Comparison of ENCODE assay signal across 8 cellular contexts in the genomic region with DNA sequence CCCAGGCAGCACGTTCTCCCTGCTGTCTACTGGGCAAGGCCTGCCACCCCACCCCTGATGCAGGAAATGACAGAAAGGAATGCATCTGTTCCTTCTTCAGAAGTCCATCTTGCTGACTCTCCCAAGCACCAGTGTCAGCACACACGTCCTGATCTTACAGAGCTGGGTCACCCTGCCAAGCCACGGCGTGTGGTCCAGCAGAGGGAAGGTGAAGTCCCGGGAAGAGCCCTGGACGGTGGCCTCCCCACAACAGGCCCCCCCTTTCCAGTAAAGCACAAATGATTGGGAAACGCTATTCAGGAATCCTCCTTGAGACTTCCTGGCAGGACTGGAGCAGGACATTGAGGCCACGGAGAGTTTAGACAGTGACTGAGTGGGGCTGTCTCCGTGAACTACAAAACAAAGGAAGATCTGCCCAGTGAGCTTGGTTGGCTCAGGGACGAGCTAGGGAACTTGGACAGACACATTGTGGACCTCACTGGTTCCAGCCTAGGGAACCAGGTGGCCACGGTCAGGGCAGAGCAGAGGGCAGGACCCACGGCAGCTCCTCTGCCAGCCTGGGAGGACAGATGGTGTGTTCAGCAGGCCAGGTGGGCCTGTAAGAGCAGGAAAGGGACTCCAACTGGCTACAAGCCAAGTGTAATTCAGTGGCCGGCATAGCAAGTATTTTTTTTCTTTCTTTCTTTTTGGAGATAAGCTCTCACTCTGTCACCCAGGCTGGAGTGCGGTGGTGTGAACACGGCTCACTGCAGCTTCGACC. TPM values are rescaled to one million over a fixed set of nuclear protein-coding genes. Genes with fewer than 3 reads are reported as not detected.
DNase-seq lines count a peak whose midpoint lies in the region; ATAC-seq lines count a peak whose summit lies in the region.

No MANE protein-coding gene starts in this region.

- no peak overlapping the region for H3K4me3 ChIP-seq in CD4-positive, CD25-positive, alpha-beta regulatory T cell (ENCODE audit: low read depth, low read length)
- no peak overlapping the region for H3K4me3 ChIP-seq in mucosa of stomach (ENCODE audit: low read length)

- no peaks in the 10 kb centered on the region for H3K27me3 Mint-ChIP-seq in CD4-positive, CD25-positive, alpha-beta regulatory T cell

- H3K36me3 Mint-ChIP-seq in CD4-positive, CD25-positive, alpha-beta regulatory T cell: peaks cover 8% of the 10 kb centered on the region

- H3K36me3 ChIP-seq in CD4-positive, CD25-positive, alpha-beta regulatory T cell (ENCODE audit: control insufficient read depth, insufficient read depth, low read length): no peaks in the 10 kb centered on the region
- H3K36me3 ChIP-seq in mucosa of stomach (ENCODE audit: control insufficient read depth, insufficient read depth, low read length): no peaks in the 10 kb centered on the region

- H3K9ac ChIP-seq in mucosa of stomach (ENCODE audit: low read length): peak overlapping the region; percentile 32

- H3K4me1 ChIP-seq in CD4-positive, CD25-positive, alpha-beta regulatory T cell (ENCODE audit: control insufficient read depth, insufficient read depth, low read length, poor library complexity, severe bottlenecking): peaks cover 49% of the 10 kb centered on the region
- peaks cover 32% of the 10 kb centered on the region for H3K4me1 ChIP-seq in mucosa of stomach (ENCODE audit: control insufficient read depth, insufficient read depth, low read length)

- peaks cover 5 to 82% (median 52%) of the 10 kb centered on the region in 4 donors for H3K4me1 Mint-ChIP-seq in CD4-positive, CD25-positive, alpha-beta regulatory T cell

- H3K9me3 ChIP-seq in CD4-positive, CD25-positive, alpha-beta regulatory T cell (ENCODE audit: control insufficient read depth in 2 of 2, low read length in 2 of 2): no peaks in the 10 kb centered on the region
- H3K9me3 ChIP-seq in mucosa of stomach (ENCODE audit: control insufficient read depth, low read length): no peaks in the 10 kb centered on the region

- ATAC-seq in CD4-positive, CD25-positive, alpha-beta regulatory T cell (ENCODE audit: low read depth in 2 of 2): no peak
- ATAC-seq in GM19324 (IDR thresholded peaks at IDR 0.05; ENCODE audit: low FRiP score, unreplicated experiment): no peak

- peak overlapping the region; percentile 5 to 94 (median 81) for H3K27ac Mint-ChIP-seq in CD4-positive, CD25-positive, alpha-beta regulatory T cell

- no peak overlapping the region for H3K27ac ChIP-seq in CD4-positive, CD25-positive, alpha-beta regulatory T cell (ENCODE audit: insufficient read depth, low read length, poor library complexity, severe bottlenecking)
- H3K27ac ChIP-seq in cingulate gyrus (ENCODE audit: low read depth, low read length): peak overlapping the region; percentile 43

- no peaks in the 10 kb centered on the region for H3K27me3 ChIP-seq in CD4-positive, CD25-positive, alpha-beta regulatory T cell (ENCODE audit: control insufficient read depth, insufficient read depth, low read length)
- H3K27me3 ChIP-seq in mucosa of stomach (ENCODE audit: control insufficient read depth, insufficient read depth, low read length): no peaks in the 10 kb centered on the region

- peaks cover 0 to 1% (median 0%) of the 10 kb centered on the region in 7 donors for H3K9me3 Mint-ChIP-seq in CD4-positive, CD25-positive, alpha-beta regulatory T cell

- DNase-seq in CD4-positive, CD25-positive, alpha-beta regulatory T cell: no peak
- peak; percentile 41 for DNase-seq in NCI-H345 (lab: John Stamatoyannopoulos, UW)
- DNase-seq in OCI-M1 (lab: John Stamatoyannopoulos, UW): no peak
- DNase-seq in UCSD-AML1 (lab: John Stamatoyannopoulos, UW; ENCODE audit: unreplicated experiment): no peak
- no peak for DNase-seq in effector CD4-positive, alpha-beta T cell

- peak overlapping the region in 2 of 4 donors; percentile 29 to 71 for H3K4me3 Mint-ChIP-seq in CD4-positive, CD25-positive, alpha-beta regulatory T cell

RNA-seq across cellular contexts. Expression of a gene that starts 41.7 kb away (rescaled TPM):
- 53.6 TPM for total RNA-seq in CD4-positive, CD25-positive, alpha-beta regulatory T cell
- polyA plus RNA-seq in CD4-positive, CD25-positive, alpha-beta regulatory T cell: 10 to 100 TPM in 1 of 4 donors, 1 to 10 TPM in 3; 7.7 to 11.8 (median 9.7) TPM

RNA-seq across cellular contexts. Expression of a gene that starts 42.2 kb away (rescaled TPM):
- 26.2 TPM for total RNA-seq in CD4-positive, CD25-positive, alpha-beta regulatory T cell
- polyA plus RNA-seq in CD4-positive, CD25-positive, alpha-beta regulatory T cell: 10 to 100 TPM; 11.3 to 26.0 (median 21.4) TPM
